In genomic region chr10:33016988-33017387, GRCh38 we compare ENCODE assay signal across 26 cellular contexts. TPM values are rescaled to one million over a fixed set of nuclear protein-coding genes. Genes with fewer than 3 reads are reported as not detected.
DNase-seq lines count a peak whose midpoint lies in the region; ATAC-seq, FAIRE-seq and TF ChIP-seq lines count a peak whose summit lies in the region.
"Had no signal": no experiment of that assay in that cellular context is flagged by ENCODE, and none has a peak within 500 bp of the region (broad histone marks: within the 10 kb centered on the region; RNA-seq: fewer than 3 reads in every experiment).

No MANE protein-coding gene starts in this region.

- H3K27me3 ChIP-seq in SK-N-SH (ENCODE audit: insufficient read depth) (no peaks in the 10 kb centered on the region), K562 (ENCODE audit: control insufficient read depth in 2 of 2, insufficient read depth in 2 of 2, low read length in 2 of 2) (0 out of 5 replicates have a peak, but pooled peaks cover 3 to 4% of the 10 kb centered on the region in 2 experiments)
- H3K27me3 ChIP-seq: BE2C, BLaER1 had no signal

- intact Hi-C loops in K562 (cut with micrococcal nuclease), result no loop called here

- peaks cover 17% of the 10 kb centered on the region for H3F3A ChIP-seq in SK-N-SH (replicated peaks; ENCODE audit: insufficient read depth)

- H3K27me3 Mint-ChIP-seq in stimulated activated memory B cell treated with anti-CD40 and anti-IgM and Interleukin-4, amounts not matched to agents 10 μg/mL and 1 μg/mL and 100 μg/mL, for 72 hours, result no peaks in the 10 kb centered on the region
- H3K27me3 Mint-ChIP-seq: CD4-positive, alpha-beta memory T cell; CD4-positive, CD25-positive, alpha-beta regulatory T cell had no signal

- in situ Hi-C loops in K562 (cut with MboI), result no loop called here

- H3K79me2 ChIP-seq in SK-N-SH (ENCODE audit: insufficient read depth) (no peaks in the 10 kb centered on the region), K562 (ENCODE audit: control insufficient read depth, insufficient read depth, low read length) (no peaks in the 10 kb centered on the region)

- no peaks in the 10 kb centered on the region for H3K9me1 ChIP-seq in K562 (ENCODE audit: control insufficient read depth, insufficient read depth, low read length)

- no peak overlapping the region for H3K4me2 ChIP-seq in SK-N-SH
- no peak overlapping the region for H3K4me2 ChIP-seq in K562 (ENCODE audit: insufficient read depth, low read length)
- H3K4me2 ChIP-seq: BLaER1 had no signal

- H3K9ac ChIP-seq in SK-N-SH (no peak overlapping the region), K562 (ENCODE audit: insufficient read depth in 1 of 2, low read depth in 2 of 2, low read length in 2 of 2) (no peak overlapping the region)
- H3K9ac ChIP-seq: BLaER1 had no signal

- peaks cover 5% of the 10 kb centered on the region for H3K9me3 Mint-ChIP-seq in stimulated activated memory B cell treated with anti-CD40 and anti-IgM and Interleukin-4, amounts not matched to agents 10 μg/mL and 1 μg/mL and 100 μg/mL, for 72 hours

- H3K36me3 ChIP-seq in SK-N-SH (replicated peaks in 1 of 2; ENCODE audit: control insufficient read depth in 1 of 2, insufficient read depth in 2 of 2, low read length in 1 of 2), result no peaks in the 10 kb centered on the region
- no peaks in the 10 kb centered on the region for H3K36me3 ChIP-seq in K562 (ENCODE audit: control insufficient read depth, insufficient read depth, low read length)
- H3K36me3 ChIP-seq: BE2C, BLaER1 had no signal

- no peaks in the 10 kb centered on the region for H3K36me3 Mint-ChIP-seq in stimulated activated memory B cell treated with anti-CD40 and anti-IgM and Interleukin-4, amounts not matched to agents 10 μg/mL and 1 μg/mL and 100 μg/mL, for 72 hours
- H3K36me3 Mint-ChIP-seq: CD14-positive monocyte; CD8-positive, alpha-beta memory T cell had no signal

- CTCF ChIA-PET in SK-N-SH (lab: Yijun Ruan, JAX), result no interaction called here
- CTCF ChIA-PET in K562 (lab: Yijun Ruan, JAX; ENCODE audit: low intra/inter-chr PET ratio), result no interaction called here

- ATAC-seq in SK-N-SH treated with all-trans-retinoic acid at 6 μM for 48 hours (no peak), K562 (no peak)
- no peak for ATAC-seq in stimulated activated memory B cell treated with anti-CD40 and anti-IgM and Interleukin-4, amounts not matched to agents 10 μg/mL and 1 μg/mL and 100 μg/mL, for 72 hours
- ATAC-seq: GM12878 had no signal

- H4K20me1 ChIP-seq in SK-N-SH (ENCODE audit: insufficient read depth) (no peaks in the 10 kb centered on the region), K562 (replicated peaks; ENCODE audit: control insufficient read depth, insufficient read depth, low read length) (no peaks in the 10 kb centered on the region)
- H4K20me1 ChIP-seq: BLaER1 had no signal

- H3K27ac ChIP-seq in SK-N-SH (ENCODE audit: low read depth in 2 of 2, low read length in 1 of 2) (no peak overlapping the region), K562 (ENCODE audit: extremely low read depth, low read depth, low read length) (no peak overlapping the region)
- H3K27ac ChIP-seq: 22Rv1, BLaER1 had no signal

- POLR2A ChIA-PET in SK-N-SH (lab: Yijun Ruan, JAX) (no interaction called here), K562 (lab: Yijun Ruan, JAX) (no interaction called here)

- no peak for TF ChIP-seq POLR2A in K562 (conservative IDR thresholded peaks at IDR 0.05)

- H3K4me1 Mint-ChIP-seq in stimulated activated memory B cell treated with anti-CD40 and anti-IgM and Interleukin-4, amounts not matched to agents 10 μg/mL and 1 μg/mL and 100 μg/mL, for 72 hours, result peaks cover 3% of the 10 kb centered on the region
- H3K4me1 Mint-ChIP-seq: CD14-positive monocyte had no signal

- no peak overlapping the region for H3K4me3 ChIP-seq in SK-N-SH (ENCODE audit: low read depth in 2 of 2, low read length in 1 of 2)
- no peak overlapping the region for H3K4me3 ChIP-seq in K562
- H3K4me3 ChIP-seq: BLaER1, GM12878 had no signal

- TF ChIP-seq RAD21 in SK-N-SH (IDR thresholded peaks at IDR 0.05; ENCODE audit: low read length) (no peak), K562 (CRISPR knock-in tag; conservative IDR thresholded peaks at IDR 0.05 in 1 of 2, IDR thresholded peaks at IDR 0.05 in 1 of 2) (no peak)

- no peaks in the 10 kb centered on the region for H3K9me2 ChIP-seq in SK-N-SH

- H3K9me3 ChIP-seq in SK-N-SH, result no peaks in the 10 kb centered on the region
- H3K9me3 ChIP-seq in K562 (replicated peaks; ENCODE audit: control insufficient read depth, insufficient read depth, low read depth, low read length), result no peaks in the 10 kb centered on the region
- H3K9me3 ChIP-seq: BE2C, BLaER1 had no signal

- no peak for TF ChIP-seq EP300 in SK-N-SH (IDR thresholded peaks at IDR 0.05; ENCODE audit: borderline replicate concordance in 1 of 2, low read depth in 1 of 2, low read length in 1 of 2)
- TF ChIP-seq EP300 in K562 (IDR thresholded peaks at IDR 0.05; ENCODE audit: low read length), result no peak

- H3K4me3 Mint-ChIP-seq in stimulated activated memory B cell treated with anti-CD40 and anti-IgM and Interleukin-4, amounts not matched to agents 10 μg/mL and 1 μg/mL and 100 μg/mL, for 72 hours, result no peak overlapping the region
- H3K4me3 Mint-ChIP-seq: CD14-positive monocyte; CD4-positive, alpha-beta memory T cell; CD4-positive, CD25-positive, alpha-beta regulatory T cell; CD8-positive, alpha-beta memory T cell had no signal

- H2AFZ ChIP-seq in SK-N-SH (ENCODE audit: low read depth) (no peak overlapping the region), K562 (ENCODE audit: low read depth, low read length) (no peak overlapping the region)

- no TSS peak for BruUV-seq in K562 (replicated peaks; lab: Mats Ljungman, UMichigan)

- WGBS in SK-N-SH (ENCODE audit: low lambda C conversion rate), result 86% methylated on average over 2 of the region's 2 CpGs
- WGBS in K562 (ENCODE audit: insufficient coverage, low coverage, missing lambda C conversion rate), result 47% methylated on average over 2 of the region's 2 CpGs

- no peak overlapping the region for H3K27ac Mint-ChIP-seq in stimulated activated memory B cell treated with anti-CD40 and anti-IgM and Interleukin-4, amounts not matched to agents 10 μg/mL and 1 μg/mL and 100 μg/mL, for 72 hours
- H3K27ac Mint-ChIP-seq: CD14-positive monocyte had no signal

- H3K4me1 ChIP-seq in SK-N-SH (ENCODE audit: control insufficient read depth in 1 of 2, insufficient read depth in 2 of 2, low read depth in 1 of 2, low read length in 1 of 2), result no peaks in the 10 kb centered on the region; a peak in 1 of 4 replicates
- no peaks in the 10 kb centered on the region for H3K4me1 ChIP-seq in K562 (replicated peaks in 1 of 2; ENCODE audit: control insufficient read depth in 2 of 2, insufficient read depth in 2 of 2, low read length in 2 of 2)
- H3K4me1 ChIP-seq: BE2C, BLaER1 had no signal

- TF ChIP-seq CTCF in SK-N-SH (IDR thresholded peaks at IDR 0.05) (no peak), K562 (IDR thresholded peaks at IDR 0.05 in 2 of 3, conservative IDR thresholded peaks at IDR 0.05 in 1 of 3; ENCODE audit: insufficient read depth in 2 of 3, low read depth in 1 of 3, low read length in 3 of 3) (no peak)

- FAIRE-seq in A204.1 (lab: Jason Lieb, UNC) (peak; percentile 25), K562 (lab: Jason Lieb, UNC) (no peak)
- FAIRE-seq: GM12878, GM12892, GM18507, GM19239 had no signal

- DNase-seq in SK-N-SH (no peak), K562 (ENCODE audit: extremely low read depth in 1 of 4, low spot score in 3 of 4) (no peak)
- DNase-seq: ACHN; BE2C; C1 segment of cervical spinal cord; CD4-positive, alpha-beta memory T cell; CD4-positive, CD25-positive, alpha-beta regulatory T cell; CD8-positive, alpha-beta memory T cell; COR-L47; DMS 273 treated with DMSO at 0.1 percent for 48 hours; DMS153; DMS53; DMS79; DND-41; EL; GDM1 had no signal

TF ChIP-seq in K562, 482 proteins besides CTCF, POLR2A, EP300 and RAD21:
- TF ChIP-seq ZNF146 (CRISPR knock-in tag; IDR thresholded peaks at IDR 0.05; ENCODE audit: unreplicated experiment) (peak; percentile 62), PHTF2 (CRISPR knock-in tag; IDR thresholded peaks at IDR 0.05) (no peak)

RNA-seq across cellular contexts. Expression of gene ITGB1, which starts 59.0 kb away (rescaled TPM):
- polyA plus RNA-seq in SK-N-SH (2012; rRNA removed) (666 and 846 TPM in 2 replicates), K562 (2011; rRNA removed) (135 and 194 TPM in 2 replicates), K562 (2014; fragmentation: Illumina TruSeq; extraction: Trizol) (144 and 149 TPM in 2 replicates), K562 (2014; fragmentation: Nextera tagmentation; extraction: Ambion mirVana) (10 to 100 TPM; 40.2 to 61.9 TPM), K562 (2014; rRNA removed) (133 and 150 TPM in 2 replicates)
- polyA plus RNA-seq in SK-N-SH (2012; cell fraction: cytosol; rRNA removed), result 1,012 and 1,342 TPM in 2 replicates
- polyA plus RNA-seq in SK-N-SH (2012; cell fraction: nucleus; rRNA removed), result 162 and 438 TPM in 2 replicates
- 67.4 and 220 TPM in 2 replicates for total RNA-seq in K562 (2011; cell fraction: chromatin; rRNA removed; ENCODE audit: low replicate concordance)
- 103 and 140 TPM in 2 replicates for total RNA-seq in K562 (2011; cell fraction: nucleolus; rRNA removed)
- total RNA-seq in K562 (2011; cell fraction: nucleoplasm; rRNA removed), result 195 and 215 TPM in 2 replicates
- total RNA-seq in K562 (2014; rRNA removed) (173 and 176 TPM in 2 replicates), K562 (2014; rRNA removed; fragmentation: Illumina TruSeq; extraction: Trizol) (172 and 199 TPM in 2 replicates), K562 (2015; rRNA removed; fragmentation: Illumina TruSeq; extraction: Trizol) (175 and 190 TPM in 2 replicates), K562 (2021) (155 and 160 TPM in 2 replicates)
- 28.8 and 90.8 TPM in 2 replicates for polyA plus RNA-seq in K562 (2011; cell fraction: cytosol; rRNA removed)
- polyA plus RNA-seq in K562 (2011; cell fraction: nucleus; rRNA removed), result 26.1 and 44.3 TPM in 2 replicates
- 135 and 173 TPM in 2 replicates for polyA plus RNA-seq in K562 (2012)
- polyA minus RNA-seq in K562 (2011; rRNA and poly(A)+ RNA removed), result 277 and 287 TPM in 2 replicates
- 83.6 and 105 TPM in 2 replicates for polyA minus RNA-seq in K562 (2011; cell fraction: cytosol; rRNA and poly(A)+ RNA removed)
- 35.9 and 78.5 TPM in 2 replicates for polyA minus RNA-seq in K562 (2011; cell fraction: nucleus; rRNA and poly(A)+ RNA removed)
